In the genomic region with DNA sequence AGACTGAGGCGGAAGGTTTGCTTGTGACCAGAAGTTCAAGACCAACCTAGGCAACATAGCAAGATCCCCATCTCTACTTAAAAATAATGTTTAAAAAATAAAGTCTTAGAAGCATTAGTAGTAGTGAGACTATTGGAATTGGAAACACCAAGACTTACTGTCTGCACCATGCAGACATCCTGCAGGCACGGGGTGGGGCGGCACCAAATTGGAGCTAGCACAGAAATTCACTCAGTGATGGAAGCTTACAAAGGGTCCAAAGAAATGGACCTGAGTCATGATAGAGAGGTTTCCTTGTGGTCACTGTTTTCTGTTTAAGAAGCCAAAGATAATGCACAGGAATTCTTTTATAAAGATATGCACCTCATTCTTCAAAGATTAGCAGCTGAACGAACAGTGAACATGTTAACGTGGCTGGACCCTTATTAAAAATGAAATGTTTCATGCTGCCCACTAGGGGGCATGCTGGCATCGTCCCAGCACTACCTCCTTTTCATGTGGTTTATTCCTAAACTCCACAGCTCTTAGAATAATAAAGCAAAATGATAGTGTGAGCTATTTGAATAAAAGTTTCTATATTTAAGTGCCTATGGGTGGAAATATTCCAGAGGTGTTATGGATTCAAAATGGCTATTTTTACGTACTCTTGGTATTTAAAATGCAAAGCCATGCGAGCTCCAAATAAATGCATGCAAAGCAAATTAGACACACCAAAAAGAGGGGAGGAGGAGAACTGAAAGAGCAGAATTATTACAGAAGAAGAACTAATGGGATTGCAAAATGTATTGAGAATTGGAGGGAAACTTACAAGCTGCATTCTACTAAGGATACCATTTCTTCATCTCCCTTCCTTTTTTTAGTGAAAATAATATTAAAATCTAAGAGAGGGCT, we compare ENCODE assay signal across 8 cellular contexts. TPM values are rescaled to one million over a fixed set of nuclear protein-coding genes. Genes with fewer than 3 reads are reported as not detected.
DNase-seq lines count a peak whose midpoint lies in the region; ATAC-seq and TF ChIP-seq lines count a peak whose summit lies in the region.

No MANE protein-coding gene starts in this region.

- peak; percentile 83 for TF ChIP-seq CTCF in RWPE1 (conservative IDR thresholded peaks at IDR 0.05; ENCODE audit: low read depth)

- POLR2A ChIA-PET in RWPE1 (lab: Yijun Ruan, JAX; ENCODE audit: low non-redundant PET): interaction anchor here (0.8 kb wide), 1 partner anchor 29 kb away, joined by 3 read pairs; no protein-coding TSS in a partner anchor

- intact Hi-C loops in left ventricle myocardium superior (cut with micrococcal nuclease): loop anchor here (1.0 kb wide), 1 partner anchor 155 kb away; no protein-coding TSS in a partner anchor

- no peak overlapping the region for H3K27ac ChIP-seq in RWPE1

- CTCF ChIA-PET in RWPE1 (lab: Yijun Ruan, JAX): interaction anchor here (0.6 to 2.1 kb wide), 16 partner anchors 9 to 202 kb away, joined by 3 to 47 read pairs (median 3); a partner anchor contains a TSS

- peak; percentile 32 for DNase-seq in NCI-H2171 treated with DMSO at 0.1 percent for 48 hours (lab: John Stamatoyannopoulos, UW)
- no peak for DNase-seq in NCI-H2171 (lab: John Stamatoyannopoulos, UW)
- DNase-seq in HK-2 (ENCODE audit: unreplicated experiment): peak; percentile 14
- peak; percentile 55 for DNase-seq in RWPE1 (ENCODE audit: low spot score)
- peak; percentile 35 for DNase-seq in amniotic stem cell (lab: John Stamatoyannopoulos, UW)
- peak; percentile 74 for DNase-seq in left ventricle myocardium superior
- DNase-seq in retina: peak; percentile 43

- ATAC-seq in left ventricle myocardium superior: peak; percentile 61
- no peak for ATAC-seq in GM18511 (IDR thresholded peaks at IDR 0.05; ENCODE audit: unreplicated experiment)

RNA-seq across cellular contexts. Expression of a gene that starts 28.6 kb away (rescaled TPM):
- 5.8 TPM for total RNA-seq in left ventricle myocardium superior
